Comparison of ENCODE assay signal across 8 cellular contexts in the genomic region with DNA sequence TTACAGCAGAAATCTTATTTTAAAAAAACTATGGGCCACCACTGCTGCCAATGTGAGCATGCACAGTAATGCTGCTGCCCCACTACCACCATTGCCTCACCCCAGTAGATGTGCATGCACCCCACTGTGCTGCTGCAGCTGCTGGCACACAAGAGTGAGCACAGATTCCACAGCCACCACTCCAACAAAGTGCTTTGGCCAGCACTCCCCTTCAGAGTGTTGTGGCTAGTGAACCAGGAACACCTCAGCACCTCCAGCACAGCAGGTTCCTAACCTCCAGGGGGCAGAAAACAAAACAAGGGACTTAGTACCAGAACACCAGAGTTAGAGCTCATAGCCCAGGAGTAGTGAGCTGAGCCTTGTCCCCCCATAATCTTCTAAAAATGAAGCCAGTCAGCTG.
DNase-seq lines count a peak whose midpoint lies in the region; ATAC-seq and TF ChIP-seq lines count a peak whose summit lies in the region.

No MANE protein-coding gene starts in this region.

- no peak overlapping the region; the same call in 1 of the 2 replicates for H3K14ac ChIP-seq in H9 (ENCODE audit: insufficient read depth, low read length)

- no peak overlapping the region for H2BK20ac ChIP-seq in H9 (ENCODE audit: low read depth, low read length, poor library complexity, severe bottlenecking)

- H3K36me3 Mint-ChIP-seq in H9 (ENCODE audit: insufficient read depth in 1 of 3, low read depth in 3 of 3), result peaks cover 0 to 4% (median 2%) of the 10 kb centered on the region in 3 experiments; a peak in 3 of 7 replicates
- no peaks in the 10 kb centered on the region for H3K36me3 Mint-ChIP-seq in activated T-helper 1 cell treated with anti-CD3 and anti-CD28 coated beads, Interleukin-12 subunit alpha, Interleukin-12 subunit beta, Interleukin-2, Interleukin-4 antibody, amounts not matched to agents 30 ng/mL and 10 ng/mL and 1 ng/mL, durations not matched to agents 14 hours and 24 hours and 36 hours (ENCODE audit: low read depth)

- intact Hi-C loops in activated T-helper 1 cell treated with anti-CD3 and anti-CD28 coated beads, Interleukin-12 subunit alpha, Interleukin-12 subunit beta, Interleukin-2, Interleukin-4 antibody, amounts not matched to agents 30 ng/mL and 10 ng/mL and 1 ng/mL, durations not matched to agents 14 hours and 24 hours and 36 hours (cut with micrococcal nuclease), result no loop called here

- no peak overlapping the region for H3K23ac ChIP-seq in H9 (ENCODE audit: insufficient read length, low read depth, low read length)

- H2AFZ ChIP-seq in H9 (ENCODE audit: low read length), result no peak overlapping the region

- H3K4me3 Mint-ChIP-seq in H9, result no peak overlapping the region
- H3K4me3 Mint-ChIP-seq in activated T-helper 1 cell treated with anti-CD3 and anti-CD28 coated beads, Interleukin-12 subunit alpha, Interleukin-12 subunit beta, Interleukin-2, Interleukin-4 antibody, amounts not matched to agents 30 ng/mL and 10 ng/mL and 1 ng/mL, durations not matched to agents 14 hours and 24 hours and 36 hours, result no peak overlapping the region

- H3K4me1 ChIP-seq in H9 (ENCODE audit: insufficient read depth, low read length), result no peaks in the 10 kb centered on the region; the same call in 1 of the 2 replicates

- no peaks in the 10 kb centered on the region for H4K20me1 ChIP-seq in H9 (ENCODE audit: control insufficient read depth, insufficient read depth, insufficient read length)

- no peak overlapping the region for H2BK15ac ChIP-seq in H9 (ENCODE audit: low read depth, low read length)

- DNase-seq in H9 (peak; percentile 49), HuH-7 (ENCODE audit: low spot score) (peak; percentile 36), kidney epithelial cell (ENCODE audit: low read depth) (no peak), caudate nucleus (lab: John Stamatoyannopoulos, UW) (no peak)
- no peak for DNase-seq in stimulated activated CD4-positive, alpha-beta T cell treated with anti-CD3 and anti-CD28 coated beads, Interleukin-12 subunit alpha, Interleukin-12 subunit beta, amount 100 ng/mL, for 4 hours
- DNase-seq in activated T-helper 1 cell treated with anti-CD3 and anti-CD28 coated beads, Interleukin-12 subunit alpha, Interleukin-12 subunit beta, Interleukin-2, Interleukin-4 antibody, amounts not matched to agents 30 ng/mL and 10 ng/mL and 1 ng/mL, durations not matched to agents 14 hours and 24 hours and 36 hours (ENCODE audit: low spot score), result no peak
- no peak for DNase-seq in stimulated activated CD4-positive, alpha-beta T cell treated with anti-CD3 and anti-CD28 coated beads, Interleukin-1b, Interleukin-23, amount 100 ng/mL, for 48 hours

- no peak overlapping the region for H3K4ac ChIP-seq in H9 (ENCODE audit: low read depth, low read length)

- H4K5ac ChIP-seq in H9 (ENCODE audit: insufficient read length, low read depth, low read length), result no peak overlapping the region

- H3K27me3 ChIP-seq in H9 (ENCODE audit: insufficient read depth, low read length) (no peaks in the 10 kb centered on the region), kidney epithelial cell (ENCODE audit: control insufficient read depth, insufficient read depth, low read length) (no peaks in the 10 kb centered on the region)

- no peak overlapping the region for H3K4me3 ChIP-seq in kidney epithelial cell (ENCODE audit: low read depth, low read length)

- H3K79me2 ChIP-seq in H9 (ENCODE audit: insufficient read depth, low read length), result no peaks in the 10 kb centered on the region

- TF ChIP-seq CTCF in H9 (conservative IDR thresholded peaks at IDR 0.05) (peak; percentile 46; the same call in 2 of the 3 replicates), kidney epithelial cell (IDR thresholded peaks at IDR 0.05; ENCODE audit: insufficient read depth, low read length, poor library complexity, severe bottlenecking) (peak; percentile 14)

- no peak overlapping the region for H2AK5ac ChIP-seq in H9 (ENCODE audit: insufficient read length, low read length)

- H3K23me2 ChIP-seq in H9 (ENCODE audit: insufficient read length, low read depth, low read length, poor library complexity, severe bottlenecking), result no peaks in the 10 kb centered on the region

- H3K9me3 Mint-ChIP-seq in H9, result peaks cover 6% of the 10 kb centered on the region in 2 experiments; a peak in 4 of 5 replicates
- H3K9me3 Mint-ChIP-seq in activated T-helper 1 cell treated with anti-CD3 and anti-CD28 coated beads, Interleukin-12 subunit alpha, Interleukin-12 subunit beta, Interleukin-2, Interleukin-4 antibody, amounts not matched to agents 30 ng/mL and 10 ng/mL and 1 ng/mL, durations not matched to agents 14 hours and 24 hours and 36 hours, result no peaks in the 10 kb centered on the region

- H4K91ac ChIP-seq in H9 (ENCODE audit: insufficient read length, low read depth, low read length), result no peak overlapping the region

- H3K27ac ChIP-seq in H9 (ENCODE audit: insufficient read length, low read depth, low read length), result no peak overlapping the region
- no peak overlapping the region for H3K27ac ChIP-seq in caudate nucleus (ENCODE audit: low read depth, low read length)

- H3K9me3 ChIP-seq in H9 (ENCODE audit: control insufficient read depth, low read depth, low read length), result no peaks in the 10 kb centered on the region

- no peaks in the 10 kb centered on the region for H3K27me3 Mint-ChIP-seq in H9 (ENCODE audit: low read depth)
- no peaks in the 10 kb centered on the region for H3K27me3 Mint-ChIP-seq in activated T-helper 1 cell treated with anti-CD3 and anti-CD28 coated beads, Interleukin-12 subunit alpha, Interleukin-12 subunit beta, Interleukin-2, Interleukin-4 antibody, amounts not matched to agents 30 ng/mL and 10 ng/mL and 1 ng/mL, durations not matched to agents 14 hours and 24 hours and 36 hours (ENCODE audit: insufficient read depth)

- no peak overlapping the region for H4K8ac ChIP-seq in H9 (replicated peaks; ENCODE audit: insufficient read length, low read depth, low read length)

- no peak overlapping the region for H3K4me2 ChIP-seq in H9 (ENCODE audit: insufficient read depth, insufficient read length, low read length)

- H3K56ac ChIP-seq in H9 (ENCODE audit: insufficient read length, low read depth, low read length), result no peak overlapping the region

- no peaks in the 10 kb centered on the region for H3K36me3 ChIP-seq in kidney epithelial cell (ENCODE audit: control insufficient read depth, insufficient read depth, low read length)

- peak; percentile 54 for ATAC-seq in GM18870 (IDR thresholded peaks at IDR 0.05; ENCODE audit: unreplicated experiment)

- peaks cover 13 to 16% of the 10 kb centered on the region in 2 experiments for H3K4me1 Mint-ChIP-seq in H9
- H3K4me1 Mint-ChIP-seq in activated T-helper 1 cell treated with anti-CD3 and anti-CD28 coated beads, Interleukin-12 subunit alpha, Interleukin-12 subunit beta, Interleukin-2, Interleukin-4 antibody, amounts not matched to agents 30 ng/mL and 10 ng/mL and 1 ng/mL, durations not matched to agents 14 hours and 24 hours and 36 hours (ENCODE audit: low read depth), result no peaks in the 10 kb centered on the region

- H2BK120ac ChIP-seq in H9 (ENCODE audit: low read depth, low read length, poor library complexity, severe bottlenecking), result no peak overlapping the region

- H2BK5ac ChIP-seq in H9 (ENCODE audit: insufficient read length, low read length), result no peak overlapping the region

- no peak overlapping the region for H3T11ph ChIP-seq in H9 (ENCODE audit: low read length)

- no peak overlapping the region for H3K18ac ChIP-seq in H9 (ENCODE audit: insufficient read length, low read depth, low read length)

- H2BK12ac ChIP-seq in H9 (ENCODE audit: insufficient read length, low read depth, low read length), result no peak overlapping the region

- H3K27ac Mint-ChIP-seq in H9, result peak overlapping the region in 2 of 3 experiments; percentile 51 to 84; a peak in 2 of 7 replicates
- no peak overlapping the region for H3K27ac Mint-ChIP-seq in activated T-helper 1 cell treated with anti-CD3 and anti-CD28 coated beads, Interleukin-12 subunit alpha, Interleukin-12 subunit beta, Interleukin-2, Interleukin-4 antibody, amounts not matched to agents 30 ng/mL and 10 ng/mL and 1 ng/mL, durations not matched to agents 14 hours and 24 hours and 36 hours

- no peaks in the 10 kb centered on the region for H3K79me1 ChIP-seq in H9 (ENCODE audit: insufficient read depth, low read depth, low read length, poor library complexity, severe bottlenecking)

- no peak overlapping the region for H3K9ac ChIP-seq in H9 (ENCODE audit: extremely low read depth, insufficient read length, low read length)

Comparison
In these comparisons a context has a peak if more than half of its experiments do, and no peak if none do; other contexts are left out.
1. DNase-seq: peak in H9 (single experiment) and HuH-7 (single experiment); none in kidney epithelial cell (single experiment), stimulated activated CD4-positive, alpha-beta T cell treated with anti-CD3 and anti-CD28 coated beads, Interleukin-12 subunit alpha, Interleukin-12 subunit beta, amount 100 ng/mL, for 4 hours (single experiment), activated T-helper 1 cell treated with anti-CD3 and anti-CD28 coated beads, Interleukin-12 subunit alpha, Interleukin-12 subunit beta, Interleukin-2, Interleukin-4 antibody, amounts not matched to agents 30 ng/mL and 10 ng/mL and 1 ng/mL, durations not matched to agents 14 hours and 24 hours and 36 hours (single experiment), caudate nucleus (0 of 61) and stimulated activated CD4-positive, alpha-beta T cell treated with anti-CD3 and anti-CD28 coated beads, Interleukin-1b, Interleukin-23, amount 100 ng/mL, for 48 hours (single experiment).